ENCODE assay signal across 2 cellular contexts in genomic region chr12:132736913-132737312, GRCh38.
TF ChIP-seq lines count a peak whose summit lies in the region.

No MANE protein-coding gene starts in this region.

TF ChIP-seq in K562, 482 proteins besides CTCF, POLR2A, EP300 and RAD21:
- TF ChIP-seq POLR2G (IDR thresholded peaks at IDR 0.05; ENCODE audit: low read depth, low read length), result peak; percentile 44; the same call in 1 of the 2 replicates
- no peak for TF ChIP-seq ZNF3 (CRISPR knock-in tag; IDR thresholded peaks at IDR 0.05)

TF ChIP-seq in HepG2, 621 proteins besides CTCF, POLR2A, EP300 and RAD21:
- TF ChIP-seq ZNF160 (CRISPR knock-in tag; IDR thresholded peaks at IDR 0.05) (no peak), ZNF788 (CRISPR knock-in tag; IDR thresholded peaks at IDR 0.05; ENCODE audit: borderline replicate concordance) (no peak), SSRP1 (CRISPR knock-in tag; IDR thresholded peaks at IDR 0.05) (no peak), ZNF383 (CRISPR knock-in tag; IDR thresholded peaks at IDR 0.05; ENCODE audit: borderline replicate concordance) (no peak), RBM22 (optimal IDR thresholded peaks at IDR 0.05; ENCODE audit: low read length) (no peak), ZC3H13 (CRISPR knock-in tag; IDR thresholded peaks at IDR 0.05) (no peak)
TF ChIP-seq in HepG2: peak in this region for 0.
